Comparison of ENCODE assay signal across 8 cellular contexts in genomic region chr16:84503751-84504395, GRCh38. TPM values are rescaled to one million over a fixed set of nuclear protein-coding genes. Genes with fewer than 3 reads are reported as not detected.
DNase-seq lines count a peak whose midpoint lies in the region; ATAC-seq and TF ChIP-seq lines count a peak whose summit lies in the region.

No MANE protein-coding gene starts in this region.

- no peaks in the 10 kb centered on the region for H3K9me3 Mint-ChIP-seq in HFFc6
- H3K9me3 Mint-ChIP-seq in activated T-helper 2 cell treated with anti-CD3 and anti-CD28 coated beads, Interferon-gamma antibody, Interleukin-2, Interleukin-4, amounts not matched to agents 10 μg/mL and 5 μg/mL and 100 μg/mL, durations not matched to agents 14 hours and 24 hours and 36 hours = no peaks in the 10 kb centered on the region

- DNase-seq in AG09309 (ENCODE audit: low read depth) (no peak), HFFc6 (peak; percentile 54), islet precursor cell (peak; percentile 63), stomach (no peak), GDM1 (lab: John Stamatoyannopoulos, UW) (no peak), GF-D8 (lab: John Stamatoyannopoulos, UW) (no peak)
- no peak for DNase-seq in activated T-helper 2 cell treated with anti-CD3 and anti-CD28 coated beads, Interferon-gamma antibody, Interleukin-2, Interleukin-4, amounts not matched to agents 10 μg/mL and 5 μg/mL and 100 μg/mL, durations not matched to agents 14 hours and 24 hours and 36 hours (ENCODE audit: low spot score)

- no peaks in the 10 kb centered on the region for H3K27me3 ChIP-seq in stomach

- H3K4me3 ChIP-seq in AG09309 (ENCODE audit: control insufficient read depth, low read depth, low read length) = peak overlapping the region; percentile 80
- peak overlapping the region; percentile 62 to 83 (median 68) for H3K4me3 ChIP-seq in stomach

- no peak for TF ChIP-seq EP300 in stomach (IDR thresholded peaks at IDR 0.05)

- H3K4me1 Mint-ChIP-seq in HFFc6 (ENCODE audit: low read depth) = peaks cover 73% of the 10 kb centered on the region
- H3K4me1 Mint-ChIP-seq in activated T-helper 2 cell treated with anti-CD3 and anti-CD28 coated beads, Interferon-gamma antibody, Interleukin-2, Interleukin-4, amounts not matched to agents 10 μg/mL and 5 μg/mL and 100 μg/mL, durations not matched to agents 14 hours and 24 hours and 36 hours (ENCODE audit: low read depth) = peaks cover 38% of the 10 kb centered on the region

- TF ChIP-seq POLR2A in stomach (IDR thresholded peaks at IDR 0.05) = no peak

- H3K36me3 ChIP-seq in stomach = peaks cover 0 to 26% (median 17%) of the 10 kb centered on the region in 4 donors

- H3K27ac ChIP-seq in stomach = peak overlapping the region; percentile 77 to 89 (median 87)

- 31 to 46% (median 40%) methylated on average over 5 to 13 of the region's 13 CpGs for WGBS in stomach, 5 donors

- peak overlapping the region; percentile 93 for H3K4me3 Mint-ChIP-seq in HFFc6
- H3K4me3 Mint-ChIP-seq in activated T-helper 2 cell treated with anti-CD3 and anti-CD28 coated beads, Interferon-gamma antibody, Interleukin-2, Interleukin-4, amounts not matched to agents 10 μg/mL and 5 μg/mL and 100 μg/mL, durations not matched to agents 14 hours and 24 hours and 36 hours (ENCODE audit: low read depth) = peak overlapping the region; percentile 56

- no peaks in the 10 kb centered on the region for H3K9me3 ChIP-seq in stomach

- H3K4me1 ChIP-seq in stomach = peaks cover 18 to 40% (median 30%) of the 10 kb centered on the region in 4 donors

- no peak for ATAC-seq in GM18498 (IDR thresholded peaks at IDR 0.05; ENCODE audit: unreplicated experiment)

- intact Hi-C loops in activated T-helper 2 cell treated with anti-CD3 and anti-CD28 coated beads, Interferon-gamma antibody, Interleukin-2, Interleukin-4, amounts not matched to agents 10 μg/mL and 5 μg/mL and 100 μg/mL, durations not matched to agents 14 hours and 24 hours and 36 hours (cut with micrococcal nuclease) = loop anchor here (10.0 kb wide), 1 partner anchor 419 kb away; no protein-coding TSS in a partner anchor
- intact Hi-C loops in stomach (cut with DNase I; ENCODE audit: low total_unique reads) = no loop called here

- TF ChIP-seq CTCF in AG09309 (IDR thresholded peaks at IDR 0.05; ENCODE audit: control insufficient read depth, insufficient read depth, low read depth, low read length, missing control alignments) = no peak
- no peak for TF ChIP-seq CTCF in HFFc6 (IDR thresholded peaks at IDR 0.05)
- no peak for TF ChIP-seq CTCF in stomach (IDR thresholded peaks at IDR 0.05)

- peak overlapping the region; percentile 94 for H3K27ac Mint-ChIP-seq in HFFc6
- H3K27ac Mint-ChIP-seq in activated T-helper 2 cell treated with anti-CD3 and anti-CD28 coated beads, Interferon-gamma antibody, Interleukin-2, Interleukin-4, amounts not matched to agents 10 μg/mL and 5 μg/mL and 100 μg/mL, durations not matched to agents 14 hours and 24 hours and 36 hours = no peak overlapping the region

- H3K36me3 Mint-ChIP-seq in HFFc6 (ENCODE audit: low read depth) = peaks cover 47% of the 10 kb centered on the region
- H3K36me3 Mint-ChIP-seq in activated T-helper 2 cell treated with anti-CD3 and anti-CD28 coated beads, Interferon-gamma antibody, Interleukin-2, Interleukin-4, amounts not matched to agents 10 μg/mL and 5 μg/mL and 100 μg/mL, durations not matched to agents 14 hours and 24 hours and 36 hours (ENCODE audit: low read depth) = peaks cover 11% of the 10 kb centered on the region

- H3K27me3 Mint-ChIP-seq in HFFc6 (ENCODE audit: insufficient read depth) = peaks cover 3% of the 10 kb centered on the region; the same call in 1 of the 2 replicates
- no peaks in the 10 kb centered on the region for H3K27me3 Mint-ChIP-seq in activated T-helper 2 cell treated with anti-CD3 and anti-CD28 coated beads, Interferon-gamma antibody, Interleukin-2, Interleukin-4, amounts not matched to agents 10 μg/mL and 5 μg/mL and 100 μg/mL, durations not matched to agents 14 hours and 24 hours and 36 hours (ENCODE audit: low read depth)

RNA-seq across cellular contexts. Expression of gene MEAK7, which starts 0.6 kb away (rescaled TPM):
- total RNA-seq in HFFc6 (2021; fragmentation: NEBNext Ultra II Directional; extraction: Animal tissue kit (Norgen Biotek cat#: 25700)) = 10 to 100 TPM; 45.6 to 57.3 (median 50.8) TPM
- 15.4 and 19.4 TPM in 2 replicates for total RNA-seq in activated T-helper 2 cell treated with anti-CD3 and anti-CD28 coated beads, Interferon-gamma antibody, Interleukin-2, Interleukin-4, amounts not matched to agents 10 μg/mL and 5 μg/mL and 100 μg/mL, durations not matched to agents 14 hours and 24 hours and 36 hours
- total RNA-seq in stomach = 10 to 100 TPM in 2 of 5 donors, 1 to 10 TPM in 3; 5.8 to 21.1 (median 9.4) TPM
- polyA plus RNA-seq in stomach = 1 to 10 TPM; 3.9 to 7.0 (median 6.8) TPM

Comparison
In these comparisons a context has a peak if more than half of its experiments do, and no peak if none do; other contexts are left out.
1. DNase-seq: peak in HFFc6 (single experiment) and islet precursor cell (single experiment); none in AG09309 (single experiment), activated T-helper 2 cell treated with anti-CD3 and anti-CD28 coated beads, Interferon-gamma antibody, Interleukin-2, Interleukin-4, amounts not matched to agents 10 μg/mL and 5 μg/mL and 100 μg/mL, durations not matched to agents 14 hours and 24 hours and 36 hours (single experiment), stomach (single experiment), GDM1 (single experiment) and GF-D8 (single experiment).